In genomic region chr2:238439093-238439849, GRCh38 we compare ENCODE assay signal across 7 cellular contexts. TPM values are rescaled to one million over a fixed set of nuclear protein-coding genes. Genes with fewer than 3 reads are reported as not detected.
DNase-seq lines count a peak whose midpoint lies in the region; ATAC-seq and TF ChIP-seq lines count a peak whose summit lies in the region.

No MANE protein-coding gene starts in this region.

- no peak overlapping the region for H3K4me3 ChIP-seq in lower lobe of right lung
- H3K4me3 ChIP-seq in HAP-1: no peak overlapping the region

- DNase-seq in RKO (ENCODE audit: low spot score): peak; percentile 99
- DNase-seq in amniotic stem cell (lab: John Stamatoyannopoulos, UW): peak; percentile 84
- DNase-seq in lower lobe of right lung: no peak
- peak; percentile 77 for DNase-seq in stromal cell of bone marrow (ENCODE audit: low read depth)
- DNase-seq in NCI-H1694 (lab: John Stamatoyannopoulos, UW): no peak
- DNase-seq in HAP-1 (ENCODE audit: low spot score in 2 of 2): no peak

- H3K27me3 ChIP-seq in lower lobe of right lung (ENCODE audit: low read depth): no peaks in the 10 kb centered on the region
- no peaks in the 10 kb centered on the region for H3K27me3 ChIP-seq in HAP-1 (ENCODE audit: low read depth)

- H3K4me1 ChIP-seq in lower lobe of right lung (peaks cover 29% of the 10 kb centered on the region), HAP-1 (no peaks in the 10 kb centered on the region; the same call in 1 of the 2 replicates)

- peak overlapping the region; percentile 47 for H3K27ac ChIP-seq in lower lobe of right lung

- H3K36me3 ChIP-seq in lower lobe of right lung: peaks cover 62% of the 10 kb centered on the region
- H3K36me3 ChIP-seq in HAP-1 (replicated peaks): peaks cover 38% of the 10 kb centered on the region

- H3K9me3 ChIP-seq in lower lobe of right lung: no peaks in the 10 kb centered on the region
- no peaks in the 10 kb centered on the region for H3K9me3 ChIP-seq in HAP-1

- intact Hi-C loops in lower lobe of right lung (cut with DNase I): no loop called here

- no peak for TF ChIP-seq CTCF in lower lobe of right lung (IDR thresholded peaks at IDR 0.05)

- in situ Hi-C loops in HAP-1 (cut with MboI; ENCODE audit: low sequenced_read_pairs): no loop called here

- ATAC-seq in lower lobe of right lung (peak; percentile 75 to 86), GM21576 (IDR thresholded peaks at IDR 0.05; ENCODE audit: unreplicated experiment) (no peak)

RNA-seq across cellular contexts. Expression of gene ASB1, which starts 12.5 kb away (rescaled TPM):
- 20.7 TPM for total RNA-seq in lower lobe of right lung

Comparison
In these comparisons a context has a peak if more than half of its experiments do, and no peak if none do; other contexts are left out.
1. DNase-seq: peak in RKO (single experiment), amniotic stem cell (single experiment) and stromal cell of bone marrow (single experiment); none in lower lobe of right lung (single experiment), NCI-H1694 (single experiment) and HAP-1 (0 of 2).